Comparison of ENCODE assay signal across 8 cellular contexts in the genomic region with DNA sequence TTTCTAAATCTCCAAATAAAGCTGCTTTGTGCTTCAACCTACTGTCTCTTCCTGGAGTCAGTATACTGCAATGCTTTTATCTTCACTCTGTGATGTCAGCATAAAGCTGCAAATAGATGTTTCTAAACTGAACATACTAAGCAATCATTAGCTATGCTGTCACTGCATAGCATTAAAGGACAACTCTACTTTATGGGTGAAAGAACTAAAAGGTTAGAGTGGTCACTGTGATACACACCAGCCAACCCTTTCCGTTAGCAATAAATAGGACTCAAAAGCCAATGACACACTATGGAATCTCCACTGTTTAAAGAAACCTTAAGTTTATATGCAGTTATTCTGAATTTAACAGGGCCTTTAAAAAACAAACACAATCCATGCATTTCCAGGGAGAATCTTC. TPM values are rescaled to one million over a fixed set of nuclear protein-coding genes. Genes with fewer than 3 reads are reported as not detected.
A peak's percentile ranks its signal among the peaks of the same experiment; 100 is the strongest.
DNase-seq lines count a peak whose midpoint lies in the region; ATAC-seq and TF ChIP-seq lines count a peak whose summit lies in the region.

No MANE protein-coding gene starts in this region.

- H3K27ac Mint-ChIP-seq in nephron = peak overlapping the region; percentile 48 to 97 (median 97)
- H3K27ac Mint-ChIP-seq in CD14-positive monocyte = peak overlapping the region in 1 of 7 donors; percentile 46

- peaks cover 24% of the 10 kb centered on the region for H3K4me1 ChIP-seq in BLaER1
- no peaks in the 10 kb centered on the region for H3K4me1 ChIP-seq in colonic mucosa

- H3K4me3 ChIP-seq in BLaER1 (0 out of 2 replicates have a peak overlapping the region, but pooled peaks have one; percentile 80), LNCaP clone FGC (ENCODE audit: low read depth, low read length) (peak overlapping the region; percentile 94), colonic mucosa (peak overlapping the region; percentile 70)

- H3K27ac ChIP-seq in BLaER1 = no peak overlapping the region
- H3K27ac ChIP-seq in colonic mucosa = peak overlapping the region; percentile 3

- H3K36me3 Mint-ChIP-seq in nephron (ENCODE audit: low read depth) = peaks cover 22% of the 10 kb centered on the region
- peaks cover 11 to 20% of the 10 kb centered on the region in 2 donors for H3K36me3 Mint-ChIP-seq in CD14-positive monocyte

- intact Hi-C loops in colonic mucosa (cut with DNase I) (no loop called here), CD14-positive monocyte (cut with micrococcal nuclease) (no loop called here)

- H3K4me2 ChIP-seq in BLaER1 = peak overlapping the region; percentile 90

- no peak for TF ChIP-seq CTCF in LNCaP clone FGC (IDR thresholded peaks at IDR 0.05; ENCODE audit: control insufficient read depth, extremely low read depth, insufficient read depth)
- no peak for TF ChIP-seq CTCF in colonic mucosa (IDR thresholded peaks at IDR 0.05)
- no peak for TF ChIP-seq CTCF in nephron (IDR thresholded peaks at IDR 0.05; ENCODE audit: unreplicated experiment in 3 of 3)
- no peak for TF ChIP-seq CTCF in GM13977 (IDR thresholded peaks at IDR 0.05; ENCODE audit: extremely low read depth, insufficient read depth, missing control alignments)
- TF ChIP-seq CTCF in CD14-positive monocyte (IDR thresholded peaks at IDR 0.05) = no peak

- peak overlapping the region; percentile 95 to 99 (median 98) for H3K4me3 Mint-ChIP-seq in nephron
- H3K4me3 Mint-ChIP-seq in CD14-positive monocyte = peak overlapping the region in 1 of 2 donors; percentile 97

- peaks cover 11% of the 10 kb centered on the region; the same call in 1 of the 2 replicates for H4K20me1 ChIP-seq in BLaER1

- peaks cover 20% of the 10 kb centered on the region for H3K4me1 Mint-ChIP-seq in nephron
- H3K4me1 Mint-ChIP-seq in CD14-positive monocyte = peaks cover 26% of the 10 kb centered on the region

- no peaks in the 10 kb centered on the region for H3K27me3 ChIP-seq in BLaER1
- H3K27me3 ChIP-seq in colonic mucosa = no peaks in the 10 kb centered on the region

- H3K9me3 ChIP-seq in BLaER1 = peaks cover 24% of the 10 kb centered on the region
- no peaks in the 10 kb centered on the region for H3K9me3 ChIP-seq in colonic mucosa

- H3K27me3 Mint-ChIP-seq in nephron (ENCODE audit: low read depth) = peaks cover 17% of the 10 kb centered on the region
- H3K27me3 Mint-ChIP-seq in CD14-positive monocyte (ENCODE audit: low read depth in 3 of 3) = peaks cover 0 to 4% (median 2%) of the 10 kb centered on the region in 3 donors

- no peak overlapping the region for H3K9ac ChIP-seq in BLaER1
- peak overlapping the region in 1 of 2 donors; percentile 93 for H3K9ac ChIP-seq in colonic mucosa (ENCODE audit: low read depth in 2 of 2, low read length in 2 of 2)

- peaks cover 20% of the 10 kb centered on the region for H3K36me3 ChIP-seq in BLaER1
- no peaks in the 10 kb centered on the region for H3K36me3 ChIP-seq in colonic mucosa

- H3K9me3 Mint-ChIP-seq in nephron = peaks cover 9% of the 10 kb centered on the region
- peaks cover 6 to 12% (median 8%) of the 10 kb centered on the region in 7 donors for H3K9me3 Mint-ChIP-seq in CD14-positive monocyte

- in situ Hi-C loops in GM13977 (cut with MboI; ENCODE audit: low pct_unique_long_range_greater_than_20kb, low sequenced_read_pairs, unreplicated experiment) = no loop called here

- no peak for DNase-seq in LNCaP clone FGC (ENCODE audit: low read depth)
- DNase-seq in colonic mucosa = no peak
- DNase-seq in GM13977 (ENCODE audit: low spot score) = no peak
- DNase-seq in CD14-positive monocyte (ENCODE audit: low spot score) = no peak
- no peak for DNase-seq in activated CD4-positive, CD25-positive, alpha-beta regulatory T cell (lab: John Stamatoyannopoulos, UW)

- ATAC-seq in GM21381 (IDR thresholded peaks at IDR 0.05; ENCODE audit: unreplicated experiment) = no peak

RNA-seq across cellular contexts. Expression of gene CCDC186, which starts 1.8 kb away (rescaled TPM):
- total RNA-seq in colonic mucosa = 10 to 100 TPM; 31.2 to 53.1 TPM
- polyA plus RNA-seq in CD14-positive monocyte = 1 to 10 TPM; 6.9 to 9.8 TPM

RNA-seq across cellular contexts. Expression of gene TDRD1, which starts 6.9 kb away (rescaled TPM):
- total RNA-seq in colonic mucosa = under 1 TPM; 0.05 to 0.57 TPM
- polyA plus RNA-seq in CD14-positive monocyte = not detected
